ENCODE assay signal across 20 cellular contexts in the genomic region with DNA sequence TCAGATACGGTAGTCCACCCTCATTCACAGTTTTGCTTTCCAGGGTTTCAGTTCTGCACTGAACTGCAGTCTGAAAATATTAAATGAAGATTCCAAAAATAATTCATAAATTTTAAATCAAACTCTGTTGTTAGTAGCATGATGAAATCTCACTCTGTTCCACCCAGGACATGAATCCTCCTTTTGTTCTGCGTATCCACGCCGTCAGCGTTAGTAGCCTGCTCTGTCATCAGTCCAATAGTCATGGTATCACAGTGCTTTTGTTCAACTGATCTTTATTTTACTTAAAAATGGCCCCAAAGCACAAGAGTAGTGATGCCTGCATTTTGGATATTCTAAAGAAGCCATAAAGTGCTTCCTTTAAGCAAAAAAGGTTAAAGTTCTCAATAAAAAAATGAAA. TPM values are rescaled to one million over a fixed set of nuclear protein-coding genes. Genes with fewer than 3 reads are reported as not detected.
"Had no signal": no experiment of that assay in that cellular context is flagged by ENCODE, and none has a peak within 500 bp of the region (broad histone marks: within the 10 kb centered on the region; RNA-seq: fewer than 3 reads in every experiment).

No MANE protein-coding gene starts in this region.

- H3K36me3 ChIP-seq: colonic mucosa, prostate gland had no signal

- ATAC-seq: activated naive CD4-positive, alpha-beta T cell treated with anti-CD3 and anti-CD28 coated beads, Interleukin-2, amount 50 U/mL, for 72 hours; left lobe of liver; lower lobe of right lung; naive thymus-derived CD4-positive, alpha-beta T cell; right cardiac atrium; stimulated activated naive CD8-positive, alpha-beta T cell treated with anti-CD3 and anti-CD28 coated beads, Interleukin-15, Interleukin-2, amounts not matched to agents 100 U/mL and 50 U/mL, for 24 hours had no signal

- H3K9me3 ChIP-seq: ascending aorta, colonic mucosa, esophagus squamous epithelium, lower lobe of right lung, prostate gland, tibial nerve, vagina had no signal

- H3K9ac ChIP-seq: neural progenitor cell had no signal

- H3K27ac ChIP-seq: ascending aorta, brain microvascular endothelial cell, colonic mucosa, esophagus squamous epithelium, lower lobe of right lung, neural progenitor cell, prostate gland, tibial nerve, vagina had no signal

- H3K27me3 ChIP-seq: ascending aorta, brain microvascular endothelial cell, colonic mucosa, esophagus squamous epithelium, neural progenitor cell, tibial nerve, vagina had no signal

- H3K4me1 ChIP-seq: ascending aorta, colonic mucosa, esophagus squamous epithelium, lower lobe of right lung, neural progenitor cell, prostate gland, tibial nerve, vagina had no signal

- DNase-seq: activated CD4-positive, alpha-beta memory T cell treated with anti-CD3 and anti-CD28 coated beads for 36 hours; activated CD4-positive, alpha-beta T cell treated with anti-CD3 and anti-CD28 coated beads for 48 hours; brain microvascular endothelial cell; central memory CD4-positive, alpha-beta T cell; colonic mucosa; esophagus squamous epithelium; kidney; lower lobe of right lung; naive thymus-derived CD4-positive, alpha-beta T cell; right cardiac atrium; stimulated activated CD4-positive, alpha-beta T cell treated with anti-CD3 and anti-CD28 coated beads, Interleukin-4, amount 100 ng/mL, for 24 hours; stimulated activated naive CD8-positive, alpha-beta T cell treated with anti-CD3 and anti-CD28 coated beads, Interleukin-15, Interleukin-2, amounts not matched to agents 100 U/mL and 50 U/mL, for 24 hours had no signal

- H3K4me2 ChIP-seq: neural progenitor cell had no signal

- H3K4me3 ChIP-seq: ascending aorta, colonic mucosa, esophagus squamous epithelium, lower lobe of right lung, neural progenitor cell, prostate gland, tibial nerve, vagina had no signal

RNA-seq across cellular contexts. Expression of a gene that starts 41.2 kb away (rescaled TPM):
- total RNA-seq: activated T-helper 1 cell treated with anti-CD3 and anti-CD28 coated beads, Interleukin-12 subunit alpha, Interleukin-12 subunit beta, Interleukin-2, Interleukin-4 antibody, amounts not matched to agents 30 ng/mL and 10 ng/mL and 1 ng/mL, durations not matched to agents 14 hours and 24 hours and 36 hours had no signal
